8 cellular contexts compared by ENCODE assay signal in the genomic region with DNA sequence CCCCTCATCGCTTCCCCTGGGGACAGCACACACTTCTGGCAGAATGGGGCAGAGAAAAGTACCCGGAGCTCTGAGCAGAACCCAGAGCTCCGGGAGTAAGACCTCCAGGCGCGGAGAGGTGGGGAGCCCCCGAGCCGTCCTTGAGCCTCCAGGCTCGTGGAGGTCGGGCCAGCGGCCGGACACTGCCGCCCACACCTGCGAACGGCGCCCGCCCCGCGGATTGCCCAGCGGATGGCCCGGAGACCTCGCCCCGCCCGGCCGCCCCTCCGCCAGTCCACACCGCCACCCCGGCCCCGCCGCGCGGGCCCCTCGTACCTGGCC. TPM values are rescaled to one million over a fixed set of nuclear protein-coding genes. Genes with fewer than 3 reads are reported as not detected.
DNase-seq lines count a peak whose midpoint lies in the region; ATAC-seq and TF ChIP-seq lines count a peak whose summit lies in the region.

No MANE protein-coding gene starts in this region.

- H3K9me3 ChIP-seq in cardiac muscle cell (ENCODE audit: low read depth) = no peaks in the 10 kb centered on the region
- H3K9me3 ChIP-seq in ectodermal cell (ENCODE audit: control insufficient read depth, low read length) = no peaks in the 10 kb centered on the region

- 0% methylated on average over 32 of the region's 32 CpGs for WGBS in ectodermal cell, 2 experiments

- no peaks in the 10 kb centered on the region for H3K36me3 ChIP-seq in cardiac muscle cell
- H3K36me3 ChIP-seq in ectodermal cell (ENCODE audit: control insufficient read depth, insufficient read depth, low read length) = no peaks in the 10 kb centered on the region

- DNase-seq in cardiac muscle cell (ENCODE audit: low read depth in 1 of 2, low spot score in 1 of 2) = no peak
- no peak for DNase-seq in Right ventricle myocardium superior
- DNase-seq in NB4 (ENCODE audit: low read depth) = peak; percentile 46
- DNase-seq in neural crest cell (ENCODE audit: low read depth, low spot score) = no peak
- DNase-seq in HEK293T (ENCODE audit: extremely low spot score) = no peak

- H3K4me1 ChIP-seq in cardiac muscle cell (ENCODE audit: low read depth) (peaks cover 7% of the 10 kb centered on the region), ectodermal cell (ENCODE audit: control insufficient read depth, insufficient read depth, low read length) (peaks cover 6% of the 10 kb centered on the region)

- H3K4me3 ChIP-seq in cardiac muscle cell (peak overlapping the region; percentile 74), NB4 (ENCODE audit: low read depth, low read length) (peak overlapping the region; percentile 90), ectodermal cell (ENCODE audit: insufficient read depth, low read depth, low read length) (peak overlapping the region; percentile 70)

- peaks cover 23% of the 10 kb centered on the region for H3K4me1 Mint-ChIP-seq in neural crest cell

- CTCF ChIA-PET in HEK293T (lab: Yijun Ruan, JAX) = no interaction called here

- peak overlapping the region; percentile 93 for H3K4me3 Mint-ChIP-seq in neural crest cell

- intact Hi-C loops in Right ventricle myocardium superior (cut with DNase I) = no loop called here

- TF ChIP-seq POLR2A in NB4 (IDR thresholded peaks at IDR 0.05; ENCODE audit: extremely low read depth, insufficient read length) = no peak

- no peak for ATAC-seq in Right ventricle myocardium superior (ENCODE audit: poor library complexity)
- ATAC-seq in HG03439 (IDR thresholded peaks at IDR 0.05; ENCODE audit: unreplicated experiment) = no peak
- no peak for ATAC-seq in GM18868 (IDR thresholded peaks at IDR 0.05; ENCODE audit: unreplicated experiment)

- H3K27me3 ChIP-seq in cardiac muscle cell (no peaks in the 10 kb centered on the region), ectodermal cell (ENCODE audit: control insufficient read depth, insufficient read depth, low read length, poor library complexity, severe bottlenecking) (peaks cover 13% of the 10 kb centered on the region)

- H3K27me3 Mint-ChIP-seq in neural crest cell (ENCODE audit: low read depth) = peaks cover 32% of the 10 kb centered on the region

- no peak overlapping the region for H3K27ac Mint-ChIP-seq in neural crest cell (ENCODE audit: unreplicated experiment)

- peaks cover 3% of the 10 kb centered on the region for H3K36me3 Mint-ChIP-seq in neural crest cell (ENCODE audit: low read depth)

- TF ChIP-seq CTCF in cardiac muscle cell (IDR thresholded peaks at IDR 0.05; ENCODE audit: low read depth, low read length) (no peak), NB4 (IDR thresholded peaks at IDR 0.05; ENCODE audit: low read depth, low read length) (no peak), neural crest cell (conservative IDR thresholded peaks at IDR 0.05) (no peak)

- peak overlapping the region; percentile 46 for H3K27ac ChIP-seq in cardiac muscle cell
- H3K27ac ChIP-seq in ectodermal cell (ENCODE audit: insufficient read depth, low read depth, low read length, poor library complexity, severe bottlenecking) = no peak overlapping the region

- peaks cover 4% of the 10 kb centered on the region for H3K9me3 Mint-ChIP-seq in neural crest cell

- POLR2A ChIA-PET in HEK293T (lab: Yijun Ruan, JAX) = interaction anchor here (1.6 kb wide), 1 partner anchor 12 kb away, joined by 3 read pairs; no protein-coding TSS in a partner anchor

TF ChIP-seq in HEK293T, 16 proteins besides CTCF, POLR2A, EP300 and RAD21:
- TF ChIP-seq HDGF (IDR thresholded peaks at IDR 0.05; ENCODE audit: borderline replicate concordance) = no peak
- no peak for TF ChIP-seq FOXA1 (IDR thresholded peaks at IDR 0.05)
- TF ChIP-seq, protein P1, sequence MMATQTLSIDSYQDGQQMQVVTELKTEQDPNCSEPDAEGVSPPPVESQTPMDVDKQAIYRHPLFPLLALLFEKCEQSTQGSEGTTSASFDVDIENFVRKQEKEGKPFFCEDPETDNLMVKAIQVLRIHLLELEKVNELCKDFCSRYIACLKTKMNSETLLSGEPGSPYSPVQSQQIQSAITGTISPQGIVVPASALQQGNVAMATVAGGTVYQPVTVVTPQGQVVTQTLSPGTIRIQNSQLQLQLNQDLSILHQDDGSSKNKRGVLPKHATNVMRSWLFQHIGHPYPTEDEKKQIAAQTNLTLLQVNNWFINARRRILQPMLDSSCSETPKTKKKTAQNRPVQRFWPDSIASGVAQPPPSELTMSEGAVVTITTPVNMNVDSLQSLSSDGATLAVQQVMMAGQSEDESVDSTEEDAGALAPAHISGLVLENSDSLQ (IDR thresholded peaks at IDR 0.05) = no peak
- no peak for TF ChIP-seq SUZ12 (IDR thresholded peaks at IDR 0.05)
- no peak for TF ChIP-seq FOXM1 (IDR thresholded peaks at IDR 0.05; ENCODE audit: borderline replicate concordance)
- TF ChIP-seq FOXK2 (IDR thresholded peaks at IDR 0.05) = no peak
- no peak for TF ChIP-seq ELF4 (IDR thresholded peaks at IDR 0.05)
- TF ChIP-seq ZNF384 (IDR thresholded peaks at IDR 0.05) = no peak
- no peak for TF ChIP-seq LEF1 (IDR thresholded peaks at IDR 0.05; ENCODE audit: borderline replicate concordance)
- no peak for TF ChIP-seq NFRKB (IDR thresholded peaks at IDR 0.05)
- no peak for TF ChIP-seq BHLHE40 (IDR thresholded peaks at IDR 0.05; ENCODE audit: borderline replicate concordance)
- TF ChIP-seq TARDBP (IDR thresholded peaks at IDR 0.05) = no peak
- no peak for TF ChIP-seq SP1 (IDR thresholded peaks at IDR 0.05)
- no peak for TF ChIP-seq ARNT (IDR thresholded peaks at IDR 0.05)
- no peak for TF ChIP-seq L3MBTL2 (conservative IDR thresholded peaks at IDR 0.05)
- TF ChIP-seq CTBP1 (IDR thresholded peaks at IDR 0.05; ENCODE audit: borderline replicate concordance) = no peak

RNA-seq across cellular contexts. Expression of gene SPTLC2, which starts 0.3 kb away (rescaled TPM):
- total RNA-seq in cardiac muscle cell = 13.9 and 17.8 TPM in 2 replicates
- 14.4 and 17.3 TPM in 2 replicates for polyA plus RNA-seq in cardiac muscle cell
- total RNA-seq in Right ventricle myocardium superior = 10.2 TPM
- 7.3 TPM for polyA plus RNA-seq in ectodermal cell (2013, experiment 1 of 4)
- 8.9 TPM for polyA plus RNA-seq in ectodermal cell (2013, experiment 2 of 4)
- 5.2 TPM for polyA plus RNA-seq in ectodermal cell (2013, experiment 3 of 4)
- 6.1 TPM for polyA plus RNA-seq in ectodermal cell (2013, experiment 4 of 4)
- 27.3 and 30.2 TPM in 2 replicates for total RNA-seq in neural crest cell
